In the genomic region with DNA sequence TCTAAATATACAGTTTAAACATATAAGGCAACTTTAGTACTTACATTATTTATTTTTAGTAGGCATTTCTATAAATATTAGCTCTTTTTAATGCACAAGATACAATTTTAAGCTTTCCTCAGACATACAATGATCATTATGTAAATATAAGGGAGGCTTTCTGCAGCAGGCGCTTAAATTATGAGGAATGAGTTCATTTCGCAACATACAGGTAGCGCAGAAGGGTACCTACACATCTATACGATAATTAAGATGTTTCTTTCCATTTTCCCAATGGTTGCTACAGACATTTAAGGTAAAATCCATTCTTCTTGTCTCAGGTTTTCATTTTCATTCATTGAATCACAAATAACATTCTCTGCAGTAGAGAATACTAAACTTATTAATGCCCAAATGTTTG, we compare ENCODE assay signal across 10 cellular contexts. TPM values are rescaled to one million over a fixed set of nuclear protein-coding genes. Genes with fewer than 3 reads are reported as not detected.
DNase-seq lines count a peak whose midpoint lies in the region; FAIRE-seq and TF ChIP-seq lines count a peak whose summit lies in the region.
"Had no signal": no experiment of that assay in that cellular context is flagged by ENCODE, and none has a peak within 500 bp of the region (broad histone marks: within the 10 kb centered on the region; RNA-seq: fewer than 3 reads in every experiment).

No MANE protein-coding gene starts in this region.

- peak overlapping the region; percentile 36; the same call in 1 of the 2 replicates for H2AFZ ChIP-seq in MM.1S (ENCODE audit: low read length)

- peaks cover 21 to 48% (median 37%) of the 10 kb centered on the region in 4 donors for H3K4me1 Mint-ChIP-seq in CD4-positive, alpha-beta memory T cell
- peaks cover 47% of the 10 kb centered on the region for H3K4me1 Mint-ChIP-seq in nephron progenitor cell

- H3K9me3 Mint-ChIP-seq in CD4-positive, alpha-beta memory T cell = peaks cover 0 to 4% (median 0%) of the 10 kb centered on the region in 8 donors
- H3K9me3 Mint-ChIP-seq in nephron progenitor cell = peaks cover 4% of the 10 kb centered on the region

- H3K4me1 ChIP-seq in CD4-positive, alpha-beta memory T cell (ENCODE audit: insufficient read depth, low read length) = peaks cover 20% of the 10 kb centered on the region
- H3K4me1 ChIP-seq in MM.1S (ENCODE audit: low read length) = peaks cover 11% of the 10 kb centered on the region

- H4K20me1 ChIP-seq in MM.1S (ENCODE audit: insufficient read depth, low read length) = no peaks in the 10 kb centered on the region

- no peaks in the 10 kb centered on the region for H3K27me3 ChIP-seq in CD4-positive, alpha-beta memory T cell (ENCODE audit: insufficient read depth, low read length)
- no peaks in the 10 kb centered on the region for H3K27me3 ChIP-seq in MM.1S (replicated peaks; ENCODE audit: insufficient read depth, low read length)
- H3K27me3 ChIP-seq: body of pancreas, Peyer's patch had no signal

- H3K36me3 ChIP-seq in CD4-positive, alpha-beta memory T cell (ENCODE audit: insufficient read depth, low read length) = no peaks in the 10 kb centered on the region
- H3K36me3 ChIP-seq in MM.1S (replicated peaks; ENCODE audit: insufficient read depth, low read length) = no peaks in the 10 kb centered on the region
- H3K36me3 ChIP-seq: Peyer's patch had no signal

- no peaks in the 10 kb centered on the region for H3K27me3 Mint-ChIP-seq in CD4-positive, alpha-beta memory T cell
- no peaks in the 10 kb centered on the region for H3K27me3 Mint-ChIP-seq in nephron progenitor cell (ENCODE audit: low read depth, poor library complexity)

- no peaks in the 10 kb centered on the region for H3K9me2 ChIP-seq in MM.1S (replicated peaks; ENCODE audit: insufficient read depth, low read length)

- POLR2A ChIA-PET in CD4-positive, alpha-beta memory T cell (lab: Charles Lee; ENCODE audit: partially characterized antibody) = interaction anchor here (0.9 to 3.0 kb wide), 6 partner anchors 50 to 592 kb away, joined by 3 to 93 read pairs (median 21); a partner anchor contains a TSS

- H3K27ac ChIP-seq in CD4-positive, alpha-beta memory T cell (ENCODE audit: low read depth, low read length) = no peak overlapping the region
- peak overlapping the region; percentile 95; the same call in 1 of the 2 replicates for H3K27ac ChIP-seq in MM.1S (ENCODE audit: low read length)
- no peak overlapping the region for H3K27ac ChIP-seq in coronary artery

- CTCF ChIA-PET in CD4-positive, alpha-beta memory T cell (lab: Charles Lee; ENCODE audit: partially characterized antibody) = interaction anchor here (0.7 to 2.1 kb wide), 6 partner anchors 11 to 591 kb away, joined by 3 to 15 read pairs (median 5); a partner anchor contains a TSS

- no peak overlapping the region for H3K9ac ChIP-seq in MM.1S (ENCODE audit: low read length)

- peaks cover 7 to 13% of the 10 kb centered on the region in 2 donors for H3K36me3 Mint-ChIP-seq in CD4-positive, alpha-beta memory T cell
- H3K36me3 Mint-ChIP-seq in nephron progenitor cell (ENCODE audit: low read depth) = peaks cover 21% of the 10 kb centered on the region

- no peak overlapping the region for H3K4me3 ChIP-seq in CD4-positive, alpha-beta memory T cell (ENCODE audit: low read length in 2 of 2)
- H3K4me3 ChIP-seq in MM.1S (ENCODE audit: low read length) (peak overlapping the region; percentile 41; the same call in 1 of the 2 replicates), coronary artery (peak overlapping the region; percentile 32)

- FAIRE-seq in GM19239 (lab: Jason Lieb, UNC) = no peak

- peak overlapping the region; percentile 36 to 99 (median 70) for H3K27ac Mint-ChIP-seq in CD4-positive, alpha-beta memory T cell
- no peak overlapping the region for H3K27ac Mint-ChIP-seq in nephron progenitor cell

- intact Hi-C loops in CD4-positive, alpha-beta memory T cell (cut with micrococcal nuclease) = loop anchor here (5.0 kb wide), 1 partner anchor 839 kb away; a partner anchor contains a TSS

- TF ChIP-seq CTCF in MM.1S (IDR thresholded peaks at IDR 0.05; ENCODE audit: low read length) (no peak), coronary artery (IDR thresholded peaks at IDR 0.05) (no peak), nephron progenitor cell (IDR thresholded peaks at IDR 0.05) (no peak)

- H3K79me2 ChIP-seq in MM.1S (ENCODE audit: low read length) = peaks cover 14% of the 10 kb centered on the region

- H3K4me3 Mint-ChIP-seq in CD4-positive, alpha-beta memory T cell = peak overlapping the region; percentile 29 to 100 (median 69)
- H3K4me3 Mint-ChIP-seq in nephron progenitor cell = peak overlapping the region; percentile 92

- no peak for DNase-seq in CD4-positive, alpha-beta memory T cell
- DNase-seq in MM.1S (no peak), coronary artery (ENCODE audit: low spot score) (no peak), nephron progenitor cell (no peak), GM19239 (ENCODE audit: insufficient read length, low spot score) (no peak), RKO (ENCODE audit: low spot score) (no peak), HuH-7 (ENCODE audit: low spot score) (no peak), mucosa of gallbladder (ENCODE audit: low spot score) (no peak)
- DNase-seq: body of pancreas, Peyer's patch had no signal

- no peaks in the 10 kb centered on the region for H3K9me3 ChIP-seq in CD4-positive, alpha-beta memory T cell (ENCODE audit: control insufficient read depth in 1 of 2, low read length in 2 of 2)
- H3K9me3 ChIP-seq in MM.1S (replicated peaks; ENCODE audit: insufficient read depth, low read length) = no peaks in the 10 kb centered on the region
- H3K9me3 ChIP-seq: body of pancreas, Peyer's patch had no signal

- H3F3A ChIP-seq in MM.1S (ENCODE audit: insufficient read depth, low read length) = peaks cover 23% of the 10 kb centered on the region

- peak overlapping the region; percentile 67 for H3K4me2 ChIP-seq in MM.1S (ENCODE audit: low read depth, low read length)

RNA-seq across cellular contexts. Expression of a gene that starts 1.2 kb away (rescaled TPM):
- 10 to 100 TPM; 19.2 to 23.7 TPM for total RNA-seq in CD4-positive, alpha-beta memory T cell
- 10 to 100 TPM; 19.4 to 20.0 TPM for polyA plus RNA-seq in CD4-positive, alpha-beta memory T cell
- total RNA-seq in mucosa of gallbladder = 15.8 TPM

RNA-seq across cellular contexts. Expression of a gene that starts 49.3 kb away (rescaled TPM):
- 10 to 100 TPM; 15.1 to 15.7 TPM for total RNA-seq in CD4-positive, alpha-beta memory T cell
- polyA plus RNA-seq in CD4-positive, alpha-beta memory T cell = 10 to 100 TPM in 1 of 2 donors, 1 to 10 TPM in 1; 7.0 to 11.6 TPM
- total RNA-seq in mucosa of gallbladder = 5.8 TPM

RNA-seq across cellular contexts. Expression of a gene that starts 50.0 kb away (rescaled TPM):
- 10 to 100 TPM; 21.7 to 24.5 TPM for total RNA-seq in CD4-positive, alpha-beta memory T cell
- 10 to 100 TPM; 23.8 to 42.4 TPM for polyA plus RNA-seq in CD4-positive, alpha-beta memory T cell
- total RNA-seq in mucosa of gallbladder = 36.5 TPM

Comparison
In these comparisons a context has a peak if more than half of its experiments do, and no peak if none do; other contexts are left out.
1. H3K4me3 ChIP-seq: peak in MM.1S (single experiment) and coronary artery (single experiment); none in CD4-positive, alpha-beta memory T cell (0 of 2).